23 cellular contexts compared by ENCODE assay signal in genomic region chr12:70059373-70059772, GRCh38.
"Had no signal": no experiment of that assay in that cellular context is flagged by ENCODE, and none has a peak within 500 bp of the region (broad histone marks: within the 10 kb centered on the region; RNA-seq: fewer than 3 reads in every experiment).

No MANE protein-coding gene starts in this region.

- H3K36me3 ChIP-seq: ascending aorta, esophagus squamous epithelium had no signal

- H3K27me3 ChIP-seq: ascending aorta, esophagus squamous epithelium had no signal

- H3K9me3 ChIP-seq: ascending aorta, esophagus squamous epithelium had no signal

- H3K4me3 ChIP-seq: ascending aorta, esophagus squamous epithelium had no signal

- H3K27ac ChIP-seq: ascending aorta, esophagus squamous epithelium had no signal

- ATAC-seq: activated CD4-positive, alpha-beta T cell treated with anti-CD3 and anti-CD28 coated beads for 36 hours; activated CD8-positive, alpha-beta memory T cell treated with anti-CD3 and anti-CD28 coated beads, Interleukin-2, amount 10 ng/mL, durations not matched to agents 7 days and 5 days; activated CD8-positive, alpha-beta T cell treated with anti-CD3 and anti-CD28 coated beads, Interleukin-2, amount 10 ng/mL, durations not matched to agents 7 days and 5 days; activated naive CD8-positive, alpha-beta T cell treated with anti-CD3 and anti-CD28 coated beads, Interleukin-2, amount 50 U/mL, for 24 hours; effector memory CD8-positive, alpha-beta T cell; T-cell had no signal

- DNase-seq: activated CD4-positive, alpha-beta memory T cell treated with anti-CD3 and anti-CD28 coated beads for 36 hours; activated CD4-positive, alpha-beta T cell treated with anti-CD3 and anti-CD28 coated beads for 36 hours; activated CD4-positive, alpha-beta T cell treated with anti-CD3 and anti-CD28 coated beads, Interleukin-2, amount 10 ng/mL, durations not matched to agents 24 days and 14 days; activated CD4-positive, CD25-positive, alpha-beta regulatory T cell; activated CD4-positive, CD25-positive, alpha-beta regulatory T cell treated with anti-CD3 and anti-CD28 coated beads, Interleukin-2, amount 50 U/mL, for 72 hours; activated CD8-positive, alpha-beta memory T cell treated with anti-CD3 and anti-CD28 coated beads, Interleukin-2, amount 10 ng/mL, durations not matched to agents 7 days and 5 days; activated CD8-positive, alpha-beta memory T cell treated with anti-CD3 and anti-CD28 coated beads, Interleukin-2, amount 50 U/mL, for 4 hours; activated CD8-positive, alpha-beta T cell treated with anti-CD3 and anti-CD28 coated beads, Interleukin-2, amount 10 ng/mL, durations not matched to agents 7 days and 5 days; activated effector memory CD4-positive, alpha-beta T cell treated with anti-CD3 and anti-CD28 coated beads, Interleukin-2, amount 50 U/mL, for 16 hours; activated naive CD4-positive, alpha-beta T cell treated with anti-CD3 and anti-CD28 coated beads for 36 hours; activated naive CD8-positive, alpha-beta T cell treated with anti-CD3 and anti-CD28 coated beads for 36 hours; activated naive CD8-positive, alpha-beta T cell treated with anti-CD3 and anti-CD28 coated beads, Interleukin-2, amount 50 U/mL, for 24 hours; activated T-cell treated with anti-CD3 and anti-CD28 coated beads, Interleukin-2, amount 50 U/mL, for 1 hour; activated T-cell treated with anti-CD3 and anti-CD28 coated beads, Interleukin-2, amount 50 U/mL, for 48 hours; cortex of kidney; dermis blood vessel endothelial cell; effector CD4-positive, alpha-beta T cell; effector memory CD8-positive, alpha-beta T cell; esophagus squamous epithelium; head of caudate nucleus; hippocampal formation; T-cell had no signal

- H3K4me1 ChIP-seq: ascending aorta, esophagus squamous epithelium had no signal
